In the genomic region with DNA sequence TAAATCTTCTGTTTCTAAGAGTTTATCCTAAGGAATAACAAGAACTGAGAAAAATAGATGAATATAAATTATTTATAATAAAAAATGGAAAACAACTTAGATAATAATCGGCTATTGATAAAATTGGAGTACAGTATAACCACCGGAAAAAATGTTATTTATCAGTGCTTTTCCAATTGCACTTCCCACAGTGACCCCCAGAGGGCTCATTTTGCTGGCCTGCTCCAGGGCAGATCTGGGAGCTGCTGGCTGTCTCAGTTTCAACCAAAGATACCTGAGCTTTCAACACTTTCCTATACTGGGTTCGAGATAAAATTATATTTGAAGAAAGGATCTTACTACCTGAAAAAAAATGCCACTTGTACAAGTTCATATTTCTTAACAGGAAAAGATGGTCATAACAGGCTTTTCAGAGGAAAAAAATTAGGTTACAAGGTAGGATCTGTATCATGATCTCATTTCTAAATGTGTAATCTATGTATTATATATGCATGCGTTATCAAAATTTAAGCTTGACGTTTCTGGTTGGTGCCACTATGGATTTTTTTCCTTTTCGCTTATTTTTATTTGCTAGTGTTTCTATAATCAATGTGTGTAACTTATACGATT, we compare ENCODE assay signal across 1 cellular context.
TF ChIP-seq lines count a peak whose summit lies in the region.

No MANE protein-coding gene starts in this region.

TF ChIP-seq in SK-N-SH, 30 proteins besides CTCF, POLR2A, EP300 and RAD21 (continued from another document):
- TF ChIP-seq, protein P1, sequence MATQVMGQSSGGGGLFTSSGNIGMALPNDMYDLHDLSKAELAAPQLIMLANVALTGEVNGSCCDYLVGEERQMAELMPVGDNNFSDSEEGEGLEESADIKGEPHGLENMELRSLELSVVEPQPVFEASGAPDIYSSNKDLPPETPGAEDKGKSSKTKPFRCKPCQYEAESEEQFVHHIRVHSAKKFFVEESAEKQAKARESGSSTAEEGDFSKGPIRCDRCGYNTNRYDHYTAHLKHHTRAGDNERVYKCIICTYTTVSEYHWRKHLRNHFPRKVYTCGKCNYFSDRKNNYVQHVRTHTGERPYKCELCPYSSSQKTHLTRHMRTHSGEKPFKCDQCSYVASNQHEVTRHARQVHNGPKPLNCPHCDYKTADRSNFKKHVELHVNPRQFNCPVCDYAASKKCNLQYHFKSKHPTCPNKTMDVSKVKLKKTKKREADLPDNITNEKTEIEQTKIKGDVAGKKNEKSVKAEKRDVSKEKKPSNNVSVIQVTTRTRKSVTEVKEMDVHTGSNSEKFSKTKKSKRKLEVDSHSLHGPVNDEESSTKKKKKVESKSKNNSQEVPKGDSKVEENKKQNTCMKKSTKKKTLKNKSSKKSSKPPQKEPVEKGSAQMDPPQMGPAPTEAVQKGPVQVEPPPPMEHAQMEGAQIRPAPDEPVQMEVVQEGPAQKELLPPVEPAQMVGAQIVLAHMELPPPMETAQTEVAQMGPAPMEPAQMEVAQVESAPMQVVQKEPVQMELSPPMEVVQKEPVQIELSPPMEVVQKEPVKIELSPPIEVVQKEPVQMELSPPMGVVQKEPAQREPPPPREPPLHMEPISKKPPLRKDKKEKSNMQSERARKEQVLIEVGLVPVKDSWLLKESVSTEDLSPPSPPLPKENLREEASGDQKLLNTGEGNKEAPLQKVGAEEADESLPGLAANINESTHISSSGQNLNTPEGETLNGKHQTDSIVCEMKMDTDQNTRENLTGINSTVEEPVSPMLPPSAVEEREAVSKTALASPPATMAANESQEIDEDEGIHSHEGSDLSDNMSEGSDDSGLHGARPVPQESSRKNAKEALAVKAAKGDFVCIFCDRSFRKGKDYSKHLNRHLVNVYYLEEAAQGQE (IDR thresholded peaks at IDR 0.05; ENCODE audit: low read depth, low read length): no peak
- TF ChIP-seq EZH2phosphoT487 (IDR thresholded peaks at IDR 0.05; ENCODE audit: borderline replicate concordance, low read depth) (no peak), RXRA (IDR thresholded peaks at IDR 0.05; ENCODE audit: borderline replicate concordance, low read depth) (no peak), TAF1 (IDR thresholded peaks at IDR 0.05; ENCODE audit: borderline replicate concordance, low read depth, low read length) (no peak), NRF1 (IDR thresholded peaks at IDR 0.05; ENCODE audit: low read depth, low read length) (0 out of 2 replicates have a peak, but pooled peaks have one; percentile 15), YY1 (IDR thresholded peaks at IDR 0.05; ENCODE audit: low read depth) (no peak), JUND (IDR thresholded peaks at IDR 0.05) (no peak), RFX5 (IDR thresholded peaks at IDR 0.05; ENCODE audit: low read length) (0 out of 2 replicates have a peak, but pooled peaks have one; percentile 7), FOSL2 (IDR thresholded peaks at IDR 0.05; ENCODE audit: borderline replicate concordance, low read depth) (no peak), NFIC (IDR thresholded peaks at IDR 0.05; ENCODE audit: borderline replicate concordance) (no peak), ELF1 (IDR thresholded peaks at IDR 0.05) (no peak)
- TF ChIP-seq, protein P2, sequence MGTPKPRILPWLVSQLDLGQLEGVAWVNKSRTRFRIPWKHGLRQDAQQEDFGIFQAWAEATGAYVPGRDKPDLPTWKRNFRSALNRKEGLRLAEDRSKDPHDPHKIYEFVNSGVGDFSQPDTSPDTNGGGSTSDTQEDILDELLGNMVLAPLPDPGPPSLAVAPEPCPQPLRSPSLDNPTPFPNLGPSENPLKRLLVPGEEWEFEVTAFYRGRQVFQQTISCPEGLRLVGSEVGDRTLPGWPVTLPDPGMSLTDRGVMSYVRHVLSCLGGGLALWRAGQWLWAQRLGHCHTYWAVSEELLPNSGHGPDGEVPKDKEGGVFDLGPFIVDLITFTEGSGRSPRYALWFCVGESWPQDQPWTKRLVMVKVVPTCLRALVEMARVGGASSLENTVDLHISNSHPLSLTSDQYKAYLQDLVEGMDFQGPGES (IDR thresholded peaks at IDR 0.05; ENCODE audit: low read depth, low read length): peak; percentile 15; the same call in 1 of the 2 replicates
- TF ChIP-seq, protein P3, sequence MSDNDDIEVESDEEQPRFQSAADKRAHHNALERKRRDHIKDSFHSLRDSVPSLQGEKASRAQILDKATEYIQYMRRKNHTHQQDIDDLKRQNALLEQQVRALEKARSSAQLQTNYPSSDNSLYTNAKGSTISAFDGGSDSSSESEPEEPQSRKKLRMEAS (IDR thresholded peaks at IDR 0.05; ENCODE audit: low read depth): no peak
- TF ChIP-seq, protein P4, sequence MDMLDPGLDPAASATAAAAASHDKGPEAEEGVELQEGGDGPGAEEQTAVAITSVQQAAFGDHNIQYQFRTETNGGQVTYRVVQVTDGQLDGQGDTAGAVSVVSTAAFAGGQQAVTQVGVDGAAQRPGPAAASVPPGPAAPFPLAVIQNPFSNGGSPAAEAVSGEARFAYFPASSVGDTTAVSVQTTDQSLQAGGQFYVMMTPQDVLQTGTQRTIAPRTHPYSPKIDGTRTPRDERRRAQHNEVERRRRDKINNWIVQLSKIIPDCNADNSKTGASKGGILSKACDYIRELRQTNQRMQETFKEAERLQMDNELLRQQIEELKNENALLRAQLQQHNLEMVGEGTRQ (IDR thresholded peaks at IDR 0.05; ENCODE audit: borderline replicate concordance, low read depth, low read length): no peak
TF ChIP-seq in SK-N-SH: peak in this region for 5.
